ENCODE assay signal across 27 cellular contexts in genomic region chr14:39251547-39251946, GRCh38. TPM values are rescaled to one million over a fixed set of nuclear protein-coding genes. Genes with fewer than 3 reads are reported as not detected.
DNase-seq lines count a peak whose midpoint lies in the region; ATAC-seq, FAIRE-seq and TF ChIP-seq lines count a peak whose summit lies in the region.
"Had no signal": no experiment of that assay in that cellular context is flagged by ENCODE, and none has a peak within 500 bp of the region (broad histone marks: within the 10 kb centered on the region; RNA-seq: fewer than 3 reads in every experiment).

No MANE protein-coding gene starts in this region.

- peak; percentile 28 for FAIRE-seq in A549 (lab: Jason Lieb, UNC)
- no peak for FAIRE-seq in small intestine (lab: Jason Lieb, UNC)
- FAIRE-seq: GM12878, GM12892, GM18507, GM19239 had no signal

- no peak for ATAC-seq in A549
- ATAC-seq in left lobe of liver, result peak; percentile 68
- ATAC-seq in gastroesophageal sphincter, result no peak
- no peak for ATAC-seq in stimulated activated naive CD8-positive, alpha-beta T cell treated with anti-CD3 and anti-CD28 coated beads, Interleukin-15, Interleukin-2, amounts not matched to agents 100 U/mL and 50 U/mL, for 24 hours
- ATAC-seq in HG03139 (IDR thresholded peaks at IDR 0.05; ENCODE audit: unreplicated experiment), result no peak
- ATAC-seq: GM12878 had no signal

- H3K27ac ChIP-seq in A549 (no peak overlapping the region), liver (ENCODE audit: low read depth in 1 of 2, low read length in 2 of 2) (no peak overlapping the region), small intestine (ENCODE audit: low read depth in 1 of 2, low read length in 1 of 2) (no peak overlapping the region), gastroesophageal sphincter (no peak overlapping the region)
- H3K27ac ChIP-seq: 22Rv1, BLaER1 had no signal

- TF ChIP-seq RAD21 in A549 (conservative IDR thresholded peaks at IDR 0.05 in 1 of 2, IDR thresholded peaks at IDR 0.05 in 1 of 2) (no peak), liver (IDR thresholded peaks at IDR 0.05) (no peak)

- POLR2A ChIA-PET in A549 (lab: Yijun Ruan, JAX), result no interaction called here

- H3K4me2 ChIP-seq in A549, result no peak overlapping the region
- H3K4me2 ChIP-seq: BLaER1 had no signal

- H3K9me3 ChIP-seq in A549 (no peaks in the 10 kb centered on the region), liver (ENCODE audit: control insufficient read depth in 4 of 4, low read length in 3 of 4) (no peaks in the 10 kb centered on the region), small intestine (ENCODE audit: control insufficient read depth, low read depth) (no peaks in the 10 kb centered on the region), gastroesophageal sphincter (no peaks in the 10 kb centered on the region)
- H3K9me3 ChIP-seq: BE2C, BLaER1 had no signal

- TF ChIP-seq EP300 in A549 (IDR thresholded peaks at IDR 0.05), result no peak
- no peak for TF ChIP-seq EP300 in gastroesophageal sphincter (IDR thresholded peaks at IDR 0.05)

- H3K4me3 ChIP-seq in A549 (no peak overlapping the region), liver (ENCODE audit: low read depth in 1 of 3, low read length in 3 of 3) (no peak overlapping the region), small intestine (ENCODE audit: low read depth in 1 of 2, low read length in 2 of 2) (no peak overlapping the region), gastroesophageal sphincter (no peak overlapping the region)
- H3K4me3 ChIP-seq: BLaER1, GM12878 had no signal

- H3K36me3 ChIP-seq in liver (ENCODE audit: control insufficient read depth in 4 of 4, insufficient read depth in 3 of 4, low read depth in 1 of 4, low read length in 3 of 4) (peaks cover 2 to 31% (median 16%) of the 10 kb centered on the region in 4 donors), small intestine (ENCODE audit: control insufficient read depth in 2 of 2, insufficient read depth in 2 of 2, low read length in 2 of 2) (peaks cover 0 to 4% of the 10 kb centered on the region in 2 donors), gastroesophageal sphincter (no peaks in the 10 kb centered on the region)
- H3K36me3 ChIP-seq: BE2C, BLaER1 had no signal

- no peak for DNase-seq in A549 (ENCODE audit: low read depth in 1 of 2, low spot score in 1 of 2)
- no peak for DNase-seq in left lobe of liver (ENCODE audit: low spot score)
- peak; percentile 51 for DNase-seq in small intestine
- DNase-seq in stimulated activated naive CD8-positive, alpha-beta T cell treated with anti-CD3 and anti-CD28 coated beads, Interleukin-15, Interleukin-2, amounts not matched to agents 100 U/mL and 50 U/mL, for 24 hours, result no peak
- DNase-seq: ACHN; BE2C; C1 segment of cervical spinal cord; CD4-positive, alpha-beta memory T cell; CD4-positive, CD25-positive, alpha-beta regulatory T cell; CD8-positive, alpha-beta memory T cell; COR-L47; DMS 273 treated with DMSO at 0.1 percent for 48 hours; DMS153; DMS53; DMS79; DND-41; EL; GDM1 had no signal

- TF ChIP-seq POLR2A in A549 (IDR thresholded peaks at IDR 0.05; ENCODE audit: low read length), result no peak
- no peak for TF ChIP-seq POLR2A in gastroesophageal sphincter (IDR thresholded peaks at IDR 0.05)

- TF ChIP-seq CTCF in A549 (IDR thresholded peaks at IDR 0.05) (no peak), liver (IDR thresholded peaks at IDR 0.05; ENCODE audit: low read depth, low read length, missing input control) (no peak), gastroesophageal sphincter (IDR thresholded peaks at IDR 0.05) (no peak)

- no peak overlapping the region for H3K9ac ChIP-seq in liver (ENCODE audit: low read depth in 1 of 2, low read length in 2 of 2)
- H3K9ac ChIP-seq: BLaER1 had no signal

- H3K27me3 ChIP-seq in liver (ENCODE audit: control insufficient read depth in 4 of 4, insufficient read depth in 4 of 4, low read length in 3 of 4) (no peaks in the 10 kb centered on the region), small intestine (ENCODE audit: control insufficient read depth in 2 of 2, insufficient read depth in 2 of 2, low read length in 2 of 2) (no peaks in the 10 kb centered on the region), gastroesophageal sphincter (no peaks in the 10 kb centered on the region)
- H3K27me3 ChIP-seq: BE2C, BLaER1 had no signal

- H3K4me1 ChIP-seq in A549 (peaks cover 5% of the 10 kb centered on the region; the same call in 1 of the 3 replicates), liver (ENCODE audit: control insufficient read depth in 4 of 4, insufficient read depth in 4 of 4, low read length in 3 of 4) (peaks cover 0 to 2% (median 0%) of the 10 kb centered on the region in 4 donors), small intestine (ENCODE audit: control insufficient read depth in 2 of 2, insufficient read depth in 1 of 2, low read depth in 1 of 2, low read length in 1 of 2) (no peaks in the 10 kb centered on the region), gastroesophageal sphincter (no peaks in the 10 kb centered on the region)
- H3K4me1 ChIP-seq: BE2C, BLaER1 had no signal

- CTCF ChIA-PET in A549 (lab: Yijun Ruan, JAX), result interaction anchor here (1.1 kb wide), 1 partner anchor 15 kb away, joined by 3 read pairs; no protein-coding TSS in a partner anchor

TF ChIP-seq in A549, 52 proteins besides CTCF, POLR2A, EP300 and RAD21:
- TF ChIP-seq MAFK (IDR thresholded peaks at IDR 0.05; ENCODE audit: partially characterized antibody) (no peak), CHD4 (IDR thresholded peaks at IDR 0.05; ENCODE audit: borderline replicate concordance) (no peak), RARB (CRISPR knock-in tag; IDR thresholded peaks at IDR 0.05) (no peak), SREBF2 (IDR thresholded peaks at IDR 0.05) (no peak), FOSB (CRISPR knock-in tag; IDR thresholded peaks at IDR 0.05) (no peak), JUNB (IDR thresholded peaks at IDR 0.05) (no peak), RFX5 (IDR thresholded peaks at IDR 0.05) (no peak), HEYL (CRISPR knock-in tag; IDR thresholded peaks at IDR 0.05) (no peak), BHLHE40 (IDR thresholded peaks at IDR 0.05; ENCODE audit: low read depth, low read length) (no peak), CEBPB (IDR thresholded peaks at IDR 0.05) (no peak)
- TF ChIP-seq, protein P1, sequence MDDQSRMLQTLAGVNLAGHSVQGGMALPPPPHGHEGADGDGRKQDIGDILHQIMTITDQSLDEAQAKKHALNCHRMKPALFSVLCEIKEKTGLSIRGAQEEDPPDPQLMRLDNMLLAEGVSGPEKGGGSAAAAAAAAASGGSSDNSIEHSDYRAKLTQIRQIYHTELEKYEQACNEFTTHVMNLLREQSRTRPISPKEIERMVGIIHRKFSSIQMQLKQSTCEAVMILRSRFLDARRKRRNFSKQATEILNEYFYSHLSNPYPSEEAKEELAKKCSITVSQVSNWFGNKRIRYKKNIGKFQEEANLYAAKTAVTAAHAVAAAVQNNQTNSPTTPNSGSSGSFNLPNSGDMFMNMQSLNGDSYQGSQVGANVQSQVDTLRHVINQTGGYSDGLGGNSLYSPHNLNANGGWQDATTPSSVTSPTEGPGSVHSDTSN (IDR thresholded peaks at IDR 0.05), result no peak

TF ChIP-seq in liver, 16 proteins besides CTCF, POLR2A, EP300 and RAD21 (continues in another document):
- TF ChIP-seq TAF1 (conservative IDR thresholded peaks at IDR 0.05) (no peak), YY1 (IDR thresholded peaks at IDR 0.05) (no peak), GABPA (IDR thresholded peaks at IDR 0.05 in 1 of 2, conservative IDR thresholded peaks at IDR 0.05 in 1 of 2) (no peak), NR2F2 (IDR thresholded peaks at IDR 0.05) (no peak), ATF3 (IDR thresholded peaks at IDR 0.05) (no peak), SP1 (IDR thresholded peaks at IDR 0.05) (peak; percentile 14), EGR1 (IDR thresholded peaks at IDR 0.05; ENCODE audit: low read depth in 2 of 2) (no peak)
- TF ChIP-seq, protein P2, sequence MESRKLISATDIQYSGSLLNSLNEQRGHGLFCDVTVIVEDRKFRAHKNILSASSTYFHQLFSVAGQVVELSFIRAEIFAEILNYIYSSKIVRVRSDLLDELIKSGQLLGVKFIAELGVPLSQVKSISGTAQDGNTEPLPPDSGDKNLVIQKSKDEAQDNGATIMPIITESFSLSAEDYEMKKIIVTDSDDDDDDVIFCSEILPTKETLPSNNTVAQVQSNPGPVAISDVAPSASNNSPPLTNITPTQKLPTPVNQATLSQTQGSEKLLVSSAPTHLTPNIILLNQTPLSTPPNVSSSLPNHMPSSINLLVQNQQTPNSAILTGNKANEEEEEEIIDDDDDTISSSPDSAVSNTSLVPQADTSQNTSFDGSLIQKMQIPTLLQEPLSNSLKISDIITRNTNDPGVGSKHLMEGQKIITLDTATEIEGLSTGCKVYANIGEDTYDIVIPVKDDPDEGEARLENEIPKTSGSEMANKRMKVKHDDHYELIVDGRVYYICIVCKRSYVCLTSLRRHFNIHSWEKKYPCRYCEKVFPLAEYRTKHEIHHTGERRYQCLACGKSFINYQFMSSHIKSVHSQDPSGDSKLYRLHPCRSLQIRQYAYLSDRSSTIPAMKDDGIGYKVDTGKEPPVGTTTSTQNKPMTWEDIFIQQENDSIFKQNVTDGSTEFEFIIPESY (IDR thresholded peaks at IDR 0.05), result no peak

RNA-seq across cellular contexts. Expression of gene MIA2, which starts 17.8 kb away (rescaled TPM):
- polyA plus RNA-seq in A549 (2011; rRNA removed) (71.7 and 73.9 TPM in 2 replicates), A549 (2017; fragmentation: RNase III; extraction: RNeasy Plus Mini Kit Qiagen cat#74134 plus additional on column Dnase treatment) (22.9 to 25.6 TPM (median 25.4 TPM) in 3 replicates), liver (10 to 100 TPM; 39.2 to 55.3 TPM), small intestine (100 to 1,000 TPM in 2 of 3 donors, 10 to 100 TPM in 1; 55.3 to 264 (median 161) TPM)
- polyA plus RNA-seq in A549 (2012; cell fraction: cytosol; rRNA removed), result 8.5 and 12.4 TPM in 2 replicates
- 10.4 and 16.1 TPM in 2 replicates for polyA plus RNA-seq in A549 (2012; cell fraction: nucleus; rRNA removed)
- 23.1 and 26.2 TPM in 2 replicates for polyA minus RNA-seq in A549 (2011; rRNA and poly(A)+ RNA removed)
- total RNA-seq in left lobe of liver (83.9 TPM), liver (100 to 1,000 TPM in 1 of 2 donors, 10 to 100 TPM in 1; 57.5 to 106 TPM), gastroesophageal sphincter (10 to 100 TPM; 13.5 to 21.3 (median 16.3) TPM)
